8 cellular contexts compared by ENCODE assay signal in genomic region chr12:21989819-21990412, GRCh38. TPM values are rescaled to one million over a fixed set of nuclear protein-coding genes. Genes with fewer than 3 reads are reported as not detected.
DNase-seq lines count a peak whose midpoint lies in the region; ATAC-seq and TF ChIP-seq lines count a peak whose summit lies in the region.

No MANE protein-coding gene starts in this region.

- H3K14ac ChIP-seq in IMR-90 (replicated peaks; ENCODE audit: low read depth, low read length) = no peak overlapping the region

- DNase-seq in IMR-90 (peak; percentile 66), breast epithelium (ENCODE audit: low spot score in 2 of 2) (no peak), myocyte (ENCODE audit: low read depth) (peak; percentile 31), H4 (ENCODE audit: low spot score) (no peak), activated T-cell treated with anti-CD3 and anti-CD28 coated beads for 4 hours (no peak), NCI-H2029 treated with DMSO at 0.1 percent for 48 hours (lab: John Stamatoyannopoulos, UW) (no peak)

- H3K23ac ChIP-seq in IMR-90 (ENCODE audit: low read depth, low read length) = no peak overlapping the region

- no peak overlapping the region for H4K5ac ChIP-seq in IMR-90 (ENCODE audit: low read depth, low read length)

- H3K18ac ChIP-seq in IMR-90 (ENCODE audit: low read depth, low read length) = no peak overlapping the region

- peak; percentile 73 for ATAC-seq in IMR-90 (ENCODE audit: low read depth)
- no peak for ATAC-seq in GM18517 (IDR thresholded peaks at IDR 0.05; ENCODE audit: unreplicated experiment)

- H4K91ac ChIP-seq in IMR-90 (ENCODE audit: insufficient read depth, low read depth, low read length) = no peak overlapping the region

- no peak overlapping the region for H2BK20ac ChIP-seq in IMR-90 (ENCODE audit: low read depth, low read length)

- CTCF ChIA-PET in IMR-90 (lab: Yijun Ruan, JAX) = interaction anchor here (0.5 to 4.0 kb wide), 16 partner anchors 9 to 309 kb away, joined by 3 to 59 read pairs (median 3); no protein-coding TSS in a partner anchor

- H3K36me3 ChIP-seq in IMR-90 (ENCODE audit: control insufficient read depth, insufficient read depth, low read length) = no peaks in the 10 kb centered on the region
- H3K36me3 ChIP-seq in breast epithelium = no peaks in the 10 kb centered on the region

- no peak overlapping the region for H2AK5ac ChIP-seq in IMR-90 (ENCODE audit: low read depth, low read length)

- no peak overlapping the region for H4K8ac ChIP-seq in IMR-90 (ENCODE audit: low read depth in 2 of 2, low read length in 2 of 2)

- no peak overlapping the region for H3K4ac ChIP-seq in IMR-90 (ENCODE audit: low read depth, low read length)

- H3K4me3 ChIP-seq in IMR-90 (ENCODE audit: insufficient read depth, low read depth, low read length) = no peak overlapping the region
- no peak overlapping the region for H3K4me3 ChIP-seq in breast epithelium

- H2AK9ac ChIP-seq in IMR-90 (replicated peaks; ENCODE audit: low read depth, low read length, poor library complexity) = no peak overlapping the region

- H2BK5ac ChIP-seq in IMR-90 (ENCODE audit: low read depth, low read length, poor library complexity, severe bottlenecking) = no peak overlapping the region

- in situ Hi-C loops in IMR-90 (cut with MboI; ENCODE audit: low sequenced_read_pairs) = loop anchor here (5.0 kb wide), 1 partner anchor 293 kb away; no protein-coding TSS in a partner anchor

- dilution Hi-C loops in IMR-90 (cut with HindIII; ENCODE audit: low sequenced_read_pairs, unreplicated experiment) = no loop called here

- H3K9ac ChIP-seq in IMR-90 (ENCODE audit: low read depth, low read length) = no peak overlapping the region

- no peaks in the 10 kb centered on the region for H4K20me1 ChIP-seq in IMR-90 (ENCODE audit: insufficient read depth, low read length)

- intact Hi-C loops in IMR-90 (cut with micrococcal nuclease) = loop anchor here (1.0 to 10.0 kb wide), 3 partner anchors 292 to 455 kb away; no protein-coding TSS in a partner anchor
- intact Hi-C loops in breast epithelium (cut with DNase I; ENCODE audit: low total_unique reads) = no loop called here

- no peaks in the 10 kb centered on the region for H3K9me3 ChIP-seq in IMR-90 (ENCODE audit: control insufficient read depth, insufficient read depth, low read length)
- no peaks in the 10 kb centered on the region for H3K9me3 ChIP-seq in breast epithelium

- no peaks in the 10 kb centered on the region for H3K9me1 ChIP-seq in IMR-90 (ENCODE audit: insufficient read depth, low read length)

- TF ChIP-seq RAD21 in IMR-90 (IDR thresholded peaks at IDR 0.05; ENCODE audit: low read length) = peak; percentile 83

- no peak overlapping the region for H2BK15ac ChIP-seq in IMR-90 (ENCODE audit: low read depth, low read length)

- POLR2A ChIA-PET in IMR-90 (lab: Charles Lee; ENCODE audit: unreplicated experiment) = interaction anchor here (0.5 kb wide), 1 partner anchor 267 kb away, joined by 5 read pairs; no protein-coding TSS in a partner anchor

- H2AFZ ChIP-seq in IMR-90 (replicated peaks; ENCODE audit: low read length, poor library complexity) = no peak overlapping the region

- no peaks in the 10 kb centered on the region for H3K79me1 ChIP-seq in IMR-90 (ENCODE audit: low read depth in 1 of 2, low read length in 2 of 2)

- BruUV-seq in IMR-90 (replicated peaks; lab: Mats Ljungman, UMichigan) = no TSS peak

- TF ChIP-seq POLR2A in IMR-90 (IDR thresholded peaks at IDR 0.05; ENCODE audit: low read depth, low read length) = no peak
- TF ChIP-seq POLR2A in breast epithelium (IDR thresholded peaks at IDR 0.05) = no peak

- no peak overlapping the region for H3K4me2 ChIP-seq in IMR-90 (ENCODE audit: low read depth, low read length)

- H3K27me3 ChIP-seq in IMR-90 (ENCODE audit: control insufficient read depth, insufficient read depth, low read length) (no peaks in the 10 kb centered on the region), breast epithelium (no peaks in the 10 kb centered on the region)

- no peak overlapping the region for H3K56ac ChIP-seq in IMR-90 (ENCODE audit: extremely low read depth, insufficient read depth, low read length)

- H3K4me1 ChIP-seq in IMR-90 (ENCODE audit: control insufficient read depth, insufficient read depth, low read length) (no peaks in the 10 kb centered on the region), breast epithelium (no peaks in the 10 kb centered on the region)

- no peak overlapping the region for H2BK120ac ChIP-seq in IMR-90 (ENCODE audit: low read depth, low read length)

- peak; percentile 74 for TF ChIP-seq CTCF in C4-2B (conservative IDR thresholded peaks at IDR 0.05)
- peak; percentile 81 for TF ChIP-seq CTCF in IMR-90 (conservative IDR thresholded peaks at IDR 0.05; ENCODE audit: low read depth, low read length)
- TF ChIP-seq CTCF in breast epithelium (IDR thresholded peaks at IDR 0.05) = peak in 2 of 3 donors; percentile 37 to 53

- H3K27ac ChIP-seq in C4-2B (no peak overlapping the region), IMR-90 (ENCODE audit: insufficient read depth, low read length) (no peak overlapping the region), breast epithelium (no peak overlapping the region)

- no CpG with 5 or more reads among the region's 5 CpGs for WGBS in IMR-90 (ENCODE audit: extremely low coverage in 2 of 2, insufficient read length in 1 of 2), 2 experiments

TF ChIP-seq in IMR-90, 13 proteins besides CTCF, POLR2A, EP300 and RAD21:
- no peak for TF ChIP-seq MAZ (IDR thresholded peaks at IDR 0.05; ENCODE audit: borderline replicate concordance, low read depth, low read length)
- TF ChIP-seq BHLHE40 (IDR thresholded peaks at IDR 0.05; ENCODE audit: low read depth, low read length) = no peak
- TF ChIP-seq ELK1 (IDR thresholded peaks at IDR 0.05; ENCODE audit: borderline replicate concordance, low read depth, low read length) = no peak
- no peak for TF ChIP-seq RCOR1 (IDR thresholded peaks at IDR 0.05; ENCODE audit: insufficient replicate concordance, low read length)
- peak; percentile 91 for TF ChIP-seq SMC3 (IDR thresholded peaks at IDR 0.05; ENCODE audit: low read depth, low read length)

RNA-seq across cellular contexts. Expression of gene ABCC9, which starts 48.7 kb away (rescaled TPM):
- total RNA-seq in IMR-90 (2012; rRNA removed) = 5.6 and 6.6 TPM in 2 replicates
- polyA plus RNA-seq in IMR-90 (2012; rRNA removed) = 1.2 and 1.4 TPM in 2 replicates
- 0.29 and 0.44 TPM in 2 replicates for polyA plus RNA-seq in IMR-90 (2012; cell fraction: cytosol; rRNA removed)
- polyA plus RNA-seq in IMR-90 (2012; cell fraction: nucleus; rRNA removed; ENCODE audit: low replicate concordance) = 0.11 and 1.4 TPM in 2 replicates
- total RNA-seq in breast epithelium = 10 to 100 TPM; 10.2 to 52.0 (median 27.5) TPM
- total RNA-seq in myocyte = 10.1 and 18.5 TPM in 2 replicates
- polyA plus RNA-seq in myocyte (2012) = 0.44 TPM
- total RNA-seq in H4 (2014; rRNA removed; shearing (Covaris generic)) = 0.06 TPM in 1 of 2 replicates, not detected in the other

RNA-seq across cellular contexts. Expression of gene CMAS, which starts 56.1 kb away (rescaled TPM):
- total RNA-seq in IMR-90 (2012; rRNA removed) (9.5 and 19.4 TPM in 2 replicates), breast epithelium (10 to 100 TPM; 20.6 to 26.5 (median 25.6) TPM), myocyte (20.2 and 27.2 TPM in 2 replicates)
- polyA plus RNA-seq in IMR-90 (2012; rRNA removed) = 20.6 and 26.8 TPM in 2 replicates
- 8.2 and 9.0 TPM in 2 replicates for polyA plus RNA-seq in IMR-90 (2012; cell fraction: cytosol; rRNA removed)
- 2.2 and 8.9 TPM in 2 replicates for polyA plus RNA-seq in IMR-90 (2012; cell fraction: nucleus; rRNA removed; ENCODE audit: low replicate concordance)
- 29.2 TPM for polyA plus RNA-seq in myocyte (2012)
- total RNA-seq in H4 (2014; rRNA removed; shearing (Covaris generic)) = 28.6 and 37.3 TPM in 2 replicates

Comparison
In these comparisons a context has a peak if more than half of its experiments do, and no peak if none do; other contexts are left out.
1. DNase-seq: peak in IMR-90 (single experiment) and myocyte (single experiment); none in breast epithelium (0 of 2), H4 (single experiment), activated T-cell treated with anti-CD3 and anti-CD28 coated beads for 4 hours (single experiment) and NCI-H2029 treated with DMSO at 0.1 percent for 48 hours (single experiment).
2. Peak in every context shown above with its lines, with median percentiles within 50 percentile points of each other: CTCF ChIP-seq.